In genomic region chr5:59001716-59002115, GRCh38 we compare ENCODE assay signal across 16 cellular contexts.
A peak's percentile ranks its signal among the peaks of the same experiment; 100 is the strongest.
DNase-seq lines count a peak whose midpoint lies in the region; ATAC-seq and TF ChIP-seq lines count a peak whose summit lies in the region.
"Had no signal": no experiment of that assay in that cellular context is flagged by ENCODE, and none has a peak within 500 bp of the region (broad histone marks: within the 10 kb centered on the region; RNA-seq: fewer than 3 reads in every experiment).

No MANE protein-coding gene starts in this region.

- WGBS in upper lobe of left lung, 2 donors = 89% methylated on average over 6 of the region's 6 CpGs

- POLR2A ChIA-PET in activated CD4-positive, alpha-beta T cell treated with anti-CD3 and anti-CD28 coated beads for 36 hours (lab: Charles Lee) = no interaction called here

- no peaks in the 10 kb centered on the region for H3K27me3 Mint-ChIP-seq in activated CD4-positive, alpha-beta T cell treated with anti-CD3 and anti-CD28 coated beads for 36 hours
- H3K27me3 Mint-ChIP-seq in CD4-positive, CD25-positive, alpha-beta regulatory T cell = peaks cover 4% of the 10 kb centered on the region
- no peaks in the 10 kb centered on the region for H3K27me3 Mint-ChIP-seq in activated T-helper 2 cell treated with anti-CD3 and anti-CD28 coated beads, Interferon-gamma antibody, Interleukin-2, Interleukin-4, amounts not matched to agents 10 μg/mL and 5 μg/mL and 100 μg/mL, durations not matched to agents 14 hours and 24 hours and 36 hours (ENCODE audit: low read depth)
- no peaks in the 10 kb centered on the region for H3K27me3 Mint-ChIP-seq in nephron (ENCODE audit: low read depth)

- H3K4me3 ChIP-seq in CD4-positive, CD25-positive, alpha-beta regulatory T cell (ENCODE audit: low read depth, low read length) = no peak overlapping the region
- H3K4me3 ChIP-seq in upper lobe of left lung = no peak overlapping the region
- H3K4me3 ChIP-seq: GM12878 had no signal

- no peaks in the 10 kb centered on the region for H3K27me3 ChIP-seq in CD4-positive, CD25-positive, alpha-beta regulatory T cell (ENCODE audit: control insufficient read depth, insufficient read depth, low read length)
- H3K27me3 ChIP-seq in upper lobe of left lung = no peaks in the 10 kb centered on the region

- no peaks in the 10 kb centered on the region for H3K36me3 ChIP-seq in CD4-positive, CD25-positive, alpha-beta regulatory T cell (ENCODE audit: control insufficient read depth, insufficient read depth, low read length)
- H3K36me3 ChIP-seq in upper lobe of left lung = no peaks in the 10 kb centered on the region

- CTCF ChIA-PET in activated CD4-positive, alpha-beta T cell treated with anti-CD3 and anti-CD28 coated beads for 36 hours (lab: Charles Lee) = interaction anchor here (0.9 to 4.0 kb wide), 2 partner anchors 115 to 123 kb away, joined by 3 to 22 read pairs; no protein-coding TSS in a partner anchor

- intact Hi-C loops in activated CD4-positive, alpha-beta T cell treated with anti-CD3 and anti-CD28 coated beads for 36 hours (cut with DNase I, micrococcal nuclease) = loop anchor here in 1 of 2 experiments (5.0 kb wide), 1 partner anchor 36 kb away; no protein-coding TSS in a partner anchor
- intact Hi-C loops in activated T-helper 2 cell treated with anti-CD3 and anti-CD28 coated beads, Interferon-gamma antibody, Interleukin-2, Interleukin-4, amounts not matched to agents 10 μg/mL and 5 μg/mL and 100 μg/mL, durations not matched to agents 14 hours and 24 hours and 36 hours (cut with micrococcal nuclease) = no loop called here

- H3K4me1 Mint-ChIP-seq in activated CD4-positive, alpha-beta T cell treated with anti-CD3 and anti-CD28 coated beads for 36 hours = peaks cover 68% of the 10 kb centered on the region
- H3K4me1 Mint-ChIP-seq in CD4-positive, CD25-positive, alpha-beta regulatory T cell = peaks cover 0 to 19% (median 4%) of the 10 kb centered on the region in 4 donors
- H3K4me1 Mint-ChIP-seq in activated T-helper 2 cell treated with anti-CD3 and anti-CD28 coated beads, Interferon-gamma antibody, Interleukin-2, Interleukin-4, amounts not matched to agents 10 μg/mL and 5 μg/mL and 100 μg/mL, durations not matched to agents 14 hours and 24 hours and 36 hours (ENCODE audit: low read depth) = peaks cover 50% of the 10 kb centered on the region
- H3K4me1 Mint-ChIP-seq in nephron = peaks cover 38% of the 10 kb centered on the region

- no peak for DNase-seq in activated CD4-positive, alpha-beta T cell treated with anti-CD3 and anti-CD28 coated beads for 36 hours
- no peak for DNase-seq in activated CD4-positive, alpha-beta T cell treated with anti-CD3 and anti-CD28 coated beads for 1 hour
- DNase-seq in CD4-positive, CD25-positive, alpha-beta regulatory T cell = no peak
- no peak for DNase-seq in activated T-helper 2 cell treated with anti-CD3 and anti-CD28 coated beads, Interferon-gamma antibody, Interleukin-2, Interleukin-4, amounts not matched to agents 10 μg/mL and 5 μg/mL and 100 μg/mL, durations not matched to agents 14 hours and 24 hours and 36 hours (ENCODE audit: low spot score)
- no peak for DNase-seq in upper lobe of left lung
- DNase-seq in hypothalamus (lab: John Stamatoyannopoulos, UW) = no peak
- DNase-seq: C1 segment of cervical spinal cord, HCEC 1CT, Karpas-422, MM.1S, NCI-H1105, NCI-H1694 treated with DMSO at 0.1 percent for 48 hours, NCI-H446 had no signal

- peak overlapping the region; percentile 48 for H3K27ac Mint-ChIP-seq in activated CD4-positive, alpha-beta T cell treated with anti-CD3 and anti-CD28 coated beads for 36 hours
- peak overlapping the region in 2 of 3 donors; percentile 8 to 37 for H3K27ac Mint-ChIP-seq in CD4-positive, CD25-positive, alpha-beta regulatory T cell
- H3K27ac Mint-ChIP-seq in activated T-helper 2 cell treated with anti-CD3 and anti-CD28 coated beads, Interferon-gamma antibody, Interleukin-2, Interleukin-4, amounts not matched to agents 10 μg/mL and 5 μg/mL and 100 μg/mL, durations not matched to agents 14 hours and 24 hours and 36 hours = peak overlapping the region; percentile 44
- peak overlapping the region; percentile 29 to 79 (median 48) for H3K27ac Mint-ChIP-seq in nephron

- no peak overlapping the region for H3K27ac ChIP-seq in CD4-positive, CD25-positive, alpha-beta regulatory T cell (ENCODE audit: insufficient read depth, low read length, poor library complexity, severe bottlenecking)
- H3K27ac ChIP-seq in upper lobe of left lung = no peak overlapping the region

- no peaks in the 10 kb centered on the region for H3K4me1 ChIP-seq in CD4-positive, CD25-positive, alpha-beta regulatory T cell (ENCODE audit: control insufficient read depth, insufficient read depth, low read length, poor library complexity, severe bottlenecking)
- peaks cover 10 to 16% (median 12%) of the 10 kb centered on the region in 4 donors for H3K4me1 ChIP-seq in upper lobe of left lung

- TF ChIP-seq EP300 in upper lobe of left lung (IDR thresholded peaks at IDR 0.05) = no peak

- TF ChIP-seq CTCF in nephron (IDR thresholded peaks at IDR 0.05; ENCODE audit: unreplicated experiment in 3 of 3) (no peak), upper lobe of left lung (IDR thresholded peaks at IDR 0.05) (no peak)

- ATAC-seq in activated CD4-positive, alpha-beta T cell treated with anti-CD3 and anti-CD28 coated beads for 36 hours = peak; percentile 40
- ATAC-seq in CD4-positive, CD25-positive, alpha-beta regulatory T cell (ENCODE audit: low read depth in 2 of 2) = no peak
- ATAC-seq in upper lobe of left lung (ENCODE audit: low FRiP score in 2 of 2) (no peak), GM18907 (IDR thresholded peaks at IDR 0.05; ENCODE audit: unreplicated experiment) (no peak)

- no peak for TF ChIP-seq POLR2A in upper lobe of left lung (IDR thresholded peaks at IDR 0.05)

- H3K9me3 ChIP-seq in CD4-positive, CD25-positive, alpha-beta regulatory T cell (ENCODE audit: control insufficient read depth in 2 of 2, low read length in 2 of 2) = no peaks in the 10 kb centered on the region
- H3K9me3 ChIP-seq in upper lobe of left lung = no peaks in the 10 kb centered on the region

- no peak overlapping the region for H3K4me3 Mint-ChIP-seq in activated CD4-positive, alpha-beta T cell treated with anti-CD3 and anti-CD28 coated beads for 36 hours
- H3K4me3 Mint-ChIP-seq in CD4-positive, CD25-positive, alpha-beta regulatory T cell = no peak overlapping the region
- H3K4me3 Mint-ChIP-seq in activated T-helper 2 cell treated with anti-CD3 and anti-CD28 coated beads, Interferon-gamma antibody, Interleukin-2, Interleukin-4, amounts not matched to agents 10 μg/mL and 5 μg/mL and 100 μg/mL, durations not matched to agents 14 hours and 24 hours and 36 hours (ENCODE audit: low read depth) = no peak overlapping the region
- no peak overlapping the region for H3K4me3 Mint-ChIP-seq in nephron

- H3K9me3 Mint-ChIP-seq in activated CD4-positive, alpha-beta T cell treated with anti-CD3 and anti-CD28 coated beads for 36 hours (ENCODE audit: low read depth) = no peaks in the 10 kb centered on the region
- no peaks in the 10 kb centered on the region for H3K9me3 Mint-ChIP-seq in CD4-positive, CD25-positive, alpha-beta regulatory T cell
- H3K9me3 Mint-ChIP-seq in activated T-helper 2 cell treated with anti-CD3 and anti-CD28 coated beads, Interferon-gamma antibody, Interleukin-2, Interleukin-4, amounts not matched to agents 10 μg/mL and 5 μg/mL and 100 μg/mL, durations not matched to agents 14 hours and 24 hours and 36 hours = no peaks in the 10 kb centered on the region
- no peaks in the 10 kb centered on the region for H3K9me3 Mint-ChIP-seq in nephron

- peaks cover 23% of the 10 kb centered on the region for H3K36me3 Mint-ChIP-seq in activated CD4-positive, alpha-beta T cell treated with anti-CD3 and anti-CD28 coated beads for 36 hours (ENCODE audit: low read depth)
- H3K36me3 Mint-ChIP-seq in CD4-positive, CD25-positive, alpha-beta regulatory T cell = no peaks in the 10 kb centered on the region
- peaks cover 48% of the 10 kb centered on the region for H3K36me3 Mint-ChIP-seq in activated T-helper 2 cell treated with anti-CD3 and anti-CD28 coated beads, Interferon-gamma antibody, Interleukin-2, Interleukin-4, amounts not matched to agents 10 μg/mL and 5 μg/mL and 100 μg/mL, durations not matched to agents 14 hours and 24 hours and 36 hours (ENCODE audit: low read depth)
- no peaks in the 10 kb centered on the region for H3K36me3 Mint-ChIP-seq in nephron (ENCODE audit: low read depth)
